Comparison of ENCODE assay signal across 4 cellular contexts in genomic region chr2:225748606-225749005, GRCh38.
TF ChIP-seq lines count a peak whose summit lies in the region.

No MANE protein-coding gene starts in this region.

TF ChIP-seq in SK-N-SH treated with all-trans-retinoic acid at 6 μM for 48 hours, 23 proteins besides CTCF, POLR2A, EP300 and RAD21:
- TF ChIP-seq, protein P1, sequence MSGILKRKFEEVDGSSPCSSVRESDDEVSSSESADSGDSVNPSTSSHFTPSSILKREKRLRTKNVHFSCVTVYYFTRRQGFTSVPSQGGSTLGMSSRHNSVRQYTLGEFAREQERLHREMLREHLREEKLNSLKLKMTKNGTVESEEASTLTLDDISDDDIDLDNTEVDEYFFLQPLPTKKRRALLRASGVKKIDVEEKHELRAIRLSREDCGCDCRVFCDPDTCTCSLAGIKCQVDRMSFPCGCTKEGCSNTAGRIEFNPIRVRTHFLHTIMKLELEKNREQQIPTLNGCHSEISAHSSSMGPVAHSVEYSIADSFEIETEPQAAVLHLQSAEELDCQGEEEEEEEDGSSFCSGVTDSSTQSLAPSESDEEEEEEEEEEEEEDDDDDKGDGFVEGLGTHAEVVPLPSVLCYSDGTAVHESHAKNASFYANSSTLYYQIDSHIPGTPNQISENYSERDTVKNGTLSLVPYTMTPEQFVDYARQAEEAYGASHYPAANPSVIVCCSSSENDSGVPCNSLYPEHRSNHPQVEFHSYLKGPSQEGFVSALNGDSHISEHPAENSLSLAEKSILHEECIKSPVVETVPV (CRISPR knock-in tag; IDR thresholded peaks at IDR 0.05), result no peak
- TF ChIP-seq SNAI2 (CRISPR knock-in tag; IDR thresholded peaks at IDR 0.05), result no peak
- TF ChIP-seq ISL1 (CRISPR knock-in tag; IDR thresholded peaks at IDR 0.05), result peak; percentile 28; the same call in 1 of the 2 replicates
- TF ChIP-seq RARB (CRISPR knock-in tag; IDR thresholded peaks at IDR 0.05), result no peak

TF ChIP-seq in SK-N-SH, 30 proteins besides CTCF, POLR2A, EP300 and RAD21 (continued from another document and continues in another):
- TF ChIP-seq, protein P2, sequence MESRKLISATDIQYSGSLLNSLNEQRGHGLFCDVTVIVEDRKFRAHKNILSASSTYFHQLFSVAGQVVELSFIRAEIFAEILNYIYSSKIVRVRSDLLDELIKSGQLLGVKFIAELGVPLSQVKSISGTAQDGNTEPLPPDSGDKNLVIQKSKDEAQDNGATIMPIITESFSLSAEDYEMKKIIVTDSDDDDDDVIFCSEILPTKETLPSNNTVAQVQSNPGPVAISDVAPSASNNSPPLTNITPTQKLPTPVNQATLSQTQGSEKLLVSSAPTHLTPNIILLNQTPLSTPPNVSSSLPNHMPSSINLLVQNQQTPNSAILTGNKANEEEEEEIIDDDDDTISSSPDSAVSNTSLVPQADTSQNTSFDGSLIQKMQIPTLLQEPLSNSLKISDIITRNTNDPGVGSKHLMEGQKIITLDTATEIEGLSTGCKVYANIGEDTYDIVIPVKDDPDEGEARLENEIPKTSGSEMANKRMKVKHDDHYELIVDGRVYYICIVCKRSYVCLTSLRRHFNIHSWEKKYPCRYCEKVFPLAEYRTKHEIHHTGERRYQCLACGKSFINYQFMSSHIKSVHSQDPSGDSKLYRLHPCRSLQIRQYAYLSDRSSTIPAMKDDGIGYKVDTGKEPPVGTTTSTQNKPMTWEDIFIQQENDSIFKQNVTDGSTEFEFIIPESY (IDR thresholded peaks at IDR 0.05; ENCODE audit: borderline replicate concordance, low read depth), result no peak
- TF ChIP-seq GABPA (IDR thresholded peaks at IDR 0.05; ENCODE audit: low read depth), result no peak
- TF ChIP-seq TCF12 (IDR thresholded peaks at IDR 0.05), result no peak
- TF ChIP-seq MXI1 (IDR thresholded peaks at IDR 0.05; ENCODE audit: low read depth, low read length), result no peak
- TF ChIP-seq SIN3A (IDR thresholded peaks at IDR 0.05; ENCODE audit: borderline replicate concordance, low read depth, low read length), result no peak
- TF ChIP-seq GATA2 (CRISPR knock-in tag; IDR thresholded peaks at IDR 0.05), result no peak
- no peak for TF ChIP-seq PBX3 (IDR thresholded peaks at IDR 0.05)
- TF ChIP-seq, protein P3, sequence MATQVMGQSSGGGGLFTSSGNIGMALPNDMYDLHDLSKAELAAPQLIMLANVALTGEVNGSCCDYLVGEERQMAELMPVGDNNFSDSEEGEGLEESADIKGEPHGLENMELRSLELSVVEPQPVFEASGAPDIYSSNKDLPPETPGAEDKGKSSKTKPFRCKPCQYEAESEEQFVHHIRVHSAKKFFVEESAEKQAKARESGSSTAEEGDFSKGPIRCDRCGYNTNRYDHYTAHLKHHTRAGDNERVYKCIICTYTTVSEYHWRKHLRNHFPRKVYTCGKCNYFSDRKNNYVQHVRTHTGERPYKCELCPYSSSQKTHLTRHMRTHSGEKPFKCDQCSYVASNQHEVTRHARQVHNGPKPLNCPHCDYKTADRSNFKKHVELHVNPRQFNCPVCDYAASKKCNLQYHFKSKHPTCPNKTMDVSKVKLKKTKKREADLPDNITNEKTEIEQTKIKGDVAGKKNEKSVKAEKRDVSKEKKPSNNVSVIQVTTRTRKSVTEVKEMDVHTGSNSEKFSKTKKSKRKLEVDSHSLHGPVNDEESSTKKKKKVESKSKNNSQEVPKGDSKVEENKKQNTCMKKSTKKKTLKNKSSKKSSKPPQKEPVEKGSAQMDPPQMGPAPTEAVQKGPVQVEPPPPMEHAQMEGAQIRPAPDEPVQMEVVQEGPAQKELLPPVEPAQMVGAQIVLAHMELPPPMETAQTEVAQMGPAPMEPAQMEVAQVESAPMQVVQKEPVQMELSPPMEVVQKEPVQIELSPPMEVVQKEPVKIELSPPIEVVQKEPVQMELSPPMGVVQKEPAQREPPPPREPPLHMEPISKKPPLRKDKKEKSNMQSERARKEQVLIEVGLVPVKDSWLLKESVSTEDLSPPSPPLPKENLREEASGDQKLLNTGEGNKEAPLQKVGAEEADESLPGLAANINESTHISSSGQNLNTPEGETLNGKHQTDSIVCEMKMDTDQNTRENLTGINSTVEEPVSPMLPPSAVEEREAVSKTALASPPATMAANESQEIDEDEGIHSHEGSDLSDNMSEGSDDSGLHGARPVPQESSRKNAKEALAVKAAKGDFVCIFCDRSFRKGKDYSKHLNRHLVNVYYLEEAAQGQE (IDR thresholded peaks at IDR 0.05; ENCODE audit: low read depth, low read length), result no peak

TF ChIP-seq in neural cell, 6 proteins besides CTCF, POLR2A, EP300 and RAD21 (continued from another document):
- TF ChIP-seq, protein P3 (IDR thresholded peaks at IDR 0.05; ENCODE audit: borderline replicate concordance), result no peak
- TF ChIP-seq POLR2AphosphoS5 (IDR thresholded peaks at IDR 0.05), result no peak
- TF ChIP-seq MXI1 (conservative IDR thresholded peaks at IDR 0.05; ENCODE audit: poor library complexity, severe bottlenecking), result no peak
- no peak for TF ChIP-seq TAF1 (IDR thresholded peaks at IDR 0.05; ENCODE audit: low read depth)

TF ChIP-seq in GM23338, 12 proteins besides CTCF, POLR2A, EP300 and RAD21 (continued from another document):
- TF ChIP-seq, protein P4, sequence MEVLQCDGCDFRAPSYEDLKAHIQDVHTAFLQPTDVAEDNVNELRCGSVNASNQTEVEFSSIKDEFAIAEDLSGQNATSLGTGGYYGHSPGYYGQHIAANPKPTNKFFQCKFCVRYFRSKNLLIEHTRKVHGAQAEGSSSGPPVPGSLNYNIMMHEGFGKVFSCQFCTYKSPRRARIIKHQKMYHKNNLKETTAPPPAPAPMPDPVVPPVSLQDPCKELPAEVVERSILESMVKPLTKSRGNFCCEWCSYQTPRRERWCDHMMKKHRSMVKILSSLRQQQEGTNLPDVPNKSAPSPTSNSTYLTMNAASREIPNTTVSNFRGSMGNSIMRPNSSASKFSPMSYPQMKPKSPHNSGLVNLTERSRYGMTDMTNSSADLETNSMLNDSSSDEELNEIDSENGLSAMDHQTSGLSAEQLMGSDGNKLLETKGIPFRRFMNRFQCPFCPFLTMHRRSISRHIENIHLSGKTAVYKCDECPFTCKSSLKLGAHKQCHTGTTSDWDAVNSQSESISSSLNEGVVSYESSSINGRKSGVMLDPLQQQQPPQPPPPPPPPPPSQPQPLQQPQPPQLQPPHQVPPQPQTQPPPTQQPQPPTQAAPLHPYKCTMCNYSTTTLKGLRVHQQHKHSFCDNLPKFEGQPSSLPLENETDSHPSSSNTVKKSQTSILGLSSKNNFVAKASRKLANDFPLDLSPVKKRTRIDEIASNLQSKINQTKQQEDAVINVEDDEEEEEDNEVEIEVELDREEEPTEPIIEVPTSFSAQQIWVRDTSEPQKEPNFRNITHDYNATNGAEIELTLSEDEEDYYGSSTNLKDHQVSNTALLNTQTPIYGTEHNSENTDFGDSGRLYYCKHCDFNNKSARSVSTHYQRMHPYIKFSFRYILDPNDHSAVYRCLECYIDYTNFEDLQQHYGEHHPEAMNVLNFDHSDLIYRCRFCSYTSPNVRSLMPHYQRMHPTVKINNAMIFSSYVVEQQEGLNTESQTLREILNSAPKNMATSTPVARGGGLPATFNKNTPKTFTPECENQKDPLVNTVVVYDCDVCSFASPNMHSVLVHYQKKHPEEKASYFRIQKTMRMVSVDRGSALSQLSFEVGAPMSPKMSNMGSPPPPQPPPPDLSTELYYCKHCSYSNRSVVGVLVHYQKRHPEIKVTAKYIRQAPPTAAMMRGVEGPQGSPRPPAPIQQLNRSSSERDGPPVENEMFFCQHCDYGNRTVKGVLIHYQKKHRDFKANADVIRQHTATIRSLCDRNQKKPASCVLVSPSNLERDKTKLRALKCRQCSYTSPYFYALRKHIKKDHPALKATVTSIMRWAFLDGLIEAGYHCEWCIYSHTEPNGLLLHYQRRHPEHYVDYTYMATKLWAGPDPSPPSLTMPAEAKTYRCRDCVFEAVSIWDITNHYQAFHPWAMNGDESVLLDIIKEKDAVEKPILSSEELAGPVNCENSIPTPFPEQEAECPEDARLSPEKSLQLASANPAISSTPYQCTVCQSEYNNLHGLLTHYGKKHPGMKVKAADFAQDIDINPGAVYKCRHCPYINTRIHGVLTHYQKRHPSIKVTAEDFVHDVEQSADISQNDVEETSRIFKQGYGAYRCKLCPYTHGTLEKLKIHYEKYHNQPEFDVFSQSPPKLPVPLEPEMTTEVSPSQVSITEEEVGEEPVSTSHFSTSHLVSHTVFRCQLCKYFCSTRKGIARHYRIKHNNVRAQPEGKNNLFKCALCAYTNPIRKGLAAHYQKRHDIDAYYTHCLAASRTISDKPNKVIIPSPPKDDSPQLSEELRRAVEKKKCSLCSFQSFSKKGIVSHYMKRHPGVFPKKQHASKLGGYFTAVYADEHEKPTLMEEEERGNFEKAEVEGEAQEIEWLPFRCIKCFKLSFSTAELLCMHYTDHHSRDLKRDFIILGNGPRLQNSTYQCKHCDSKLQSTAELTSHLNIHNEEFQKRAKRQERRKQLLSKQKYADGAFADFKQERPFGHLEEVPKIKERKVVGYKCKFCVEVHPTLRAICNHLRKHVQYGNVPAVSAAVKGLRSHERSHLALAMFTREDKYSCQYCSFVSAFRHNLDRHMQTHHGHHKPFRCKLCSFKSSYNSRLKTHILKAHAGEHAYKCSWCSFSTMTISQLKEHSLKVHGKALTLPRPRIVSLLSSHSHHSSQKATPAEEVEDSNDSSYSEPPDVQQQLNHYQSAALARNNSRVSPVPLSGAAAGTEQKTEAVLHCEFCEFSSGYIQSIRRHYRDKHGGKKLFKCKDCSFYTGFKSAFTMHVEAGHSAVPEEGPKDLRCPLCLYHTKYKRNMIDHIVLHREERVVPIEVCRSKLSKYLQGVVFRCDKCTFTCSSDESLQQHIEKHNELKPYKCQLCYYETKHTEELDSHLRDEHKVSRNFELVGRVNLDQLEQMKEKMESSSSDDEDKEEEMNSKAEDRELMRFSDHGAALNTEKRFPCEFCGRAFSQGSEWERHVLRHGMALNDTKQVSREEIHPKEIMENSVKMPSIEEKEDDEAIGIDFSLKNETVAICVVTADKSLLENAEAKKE (CRISPR knock-in tag; IDR thresholded peaks at IDR 0.05), result no peak
- TF ChIP-seq, protein P3 (IDR thresholded peaks at IDR 0.05; ENCODE audit: unreplicated experiment), result no peak
